24 cellular contexts compared by ENCODE assay signal in genomic region chr4:164357957-164358356, GRCh38.
A peak's percentile ranks its signal among the peaks of the same experiment; 100 is the strongest.
DNase-seq lines count a peak whose midpoint lies in the region; ATAC-seq and TF ChIP-seq lines count a peak whose summit lies in the region.
"Had no signal": no experiment of that assay in that cellular context is flagged by ENCODE, and none has a peak within 500 bp of the region (broad histone marks: within the 10 kb centered on the region; RNA-seq: fewer than 3 reads in every experiment).

No MANE protein-coding gene starts in this region.

- no peaks in the 10 kb centered on the region for H3K9me3 ChIP-seq in smooth muscle cell (replicated peaks; ENCODE audit: low read depth)
- H3K9me3 ChIP-seq: HAP-1, left ventricle myocardium inferior, sigmoid colon, SK-N-SH had no signal

- no peaks in the 10 kb centered on the region for H4K20me1 ChIP-seq in smooth muscle cell (ENCODE audit: low read depth)

- no peak for TF ChIP-seq CTCF in epithelial cell of proximal tubule (conservative IDR thresholded peaks at IDR 0.05; ENCODE audit: low read depth, low read length)
- TF ChIP-seq CTCF in smooth muscle cell (IDR thresholded peaks at IDR 0.05; ENCODE audit: borderline replicate concordance, insufficient read depth, poor library complexity, severe bottlenecking) = no peak

- peak; percentile 45 for ATAC-seq in HG03432 (IDR thresholded peaks at IDR 0.05; ENCODE audit: unreplicated experiment)
- ATAC-seq: HepG2; natural killer cell treated with Interleukin-12 subunit alpha and Interleukin-12 subunit beta and Interleukin-15 and Interleukin-18, amount 100 ng/mL, for 72 hours had no signal

- H3K4me3 ChIP-seq in epithelial cell of proximal tubule (ENCODE audit: low read depth, low read length) (no peak overlapping the region), smooth muscle cell (no peak overlapping the region)
- H3K4me3 ChIP-seq: coronary artery, HAP-1, left ventricle myocardium inferior, sigmoid colon had no signal

- no peak overlapping the region for H2AFZ ChIP-seq in smooth muscle cell (ENCODE audit: low read depth)
- H2AFZ ChIP-seq: parathyroid adenoma had no signal

- no peak overlapping the region for H3K27ac ChIP-seq in smooth muscle cell (ENCODE audit: low read depth)
- H3K27ac ChIP-seq: coronary artery, left ventricle myocardium inferior, parathyroid adenoma, sigmoid colon had no signal

- H3F3A ChIP-seq in smooth muscle cell (ENCODE audit: low read depth) = no peaks in the 10 kb centered on the region

- no peaks in the 10 kb centered on the region for H3K27me3 ChIP-seq in smooth muscle cell (ENCODE audit: low read depth)
- H3K27me3 ChIP-seq: sigmoid colon had no signal

- WGBS in smooth muscle cell (ENCODE audit: low lambda C conversion rate) = 44% methylated on average over 2 of the region's 2 CpGs

- no peak overlapping the region for H3K4me2 ChIP-seq in smooth muscle cell
- H3K4me2 ChIP-seq: SK-N-SH had no signal

- H3K36me3 ChIP-seq in smooth muscle cell (ENCODE audit: low read depth) = no peaks in the 10 kb centered on the region
- H3K36me3 ChIP-seq: HAP-1, left ventricle myocardium inferior, sigmoid colon had no signal

- H3K4me1 ChIP-seq in smooth muscle cell (ENCODE audit: low read depth) = no peaks in the 10 kb centered on the region
- H3K4me1 ChIP-seq: HAP-1, left ventricle myocardium inferior, parathyroid adenoma, sigmoid colon had no signal

- DNase-seq in OCI-M1 (lab: John Stamatoyannopoulos, UW) (peak; percentile 72), epithelial cell of proximal tubule (ENCODE audit: low read depth) (peak; percentile 4), renal cortical epithelial cell (ENCODE audit: low read depth) (peak; percentile 44), COLO829 (ENCODE audit: low spot score) (no peak), smooth muscle cell (lab: John Stamatoyannopoulos, UW; ENCODE audit: unreplicated experiment) (no peak), amniotic stem cell (lab: John Stamatoyannopoulos, UW) (no peak)
- DNase-seq in stimulated activated naive CD4-positive, alpha-beta T cell (lab: John Stamatoyannopoulos, UW) = no peak
- DNase-seq: activated CD4-positive, alpha-beta T cell treated with anti-CD3 and anti-CD28 coated beads, Interleukin-2, amount 50 U/mL, for 1 hour; activated effector memory CD4-positive, alpha-beta T cell treated with Interleukin-2 at 50 U/mL for 16 hours; endodermal cell; head of caudate nucleus; left ventricle myocardium inferior; midbrain; NCI-H1436 treated with DMSO at 0.1 percent for 48 hours; NCI-H510A treated with DMSO at 0.1 percent for 48 hours; sigmoid colon; SK-N-SH; T-helper 2 cell had no signal

- H3K9ac ChIP-seq in smooth muscle cell (ENCODE audit: low read depth) = no peak overlapping the region
- H3K9ac ChIP-seq: parathyroid adenoma, SK-N-SH had no signal

- no peaks in the 10 kb centered on the region for H3K79me2 ChIP-seq in smooth muscle cell (ENCODE audit: low read depth)
- H3K79me2 ChIP-seq: parathyroid adenoma had no signal

Comparison
In these comparisons a context has a peak if more than half of its experiments do, and no peak if none do; other contexts are left out.
1. DNase-seq: peak in OCI-M1 (single experiment), epithelial cell of proximal tubule (single experiment) and renal cortical epithelial cell (single experiment); none in COLO829 (single experiment), stimulated activated naive CD4-positive, alpha-beta T cell (0 of 6), smooth muscle cell (single experiment) and amniotic stem cell (single experiment).